ENCODE assay signal across 37 cellular contexts in the genomic region with DNA sequence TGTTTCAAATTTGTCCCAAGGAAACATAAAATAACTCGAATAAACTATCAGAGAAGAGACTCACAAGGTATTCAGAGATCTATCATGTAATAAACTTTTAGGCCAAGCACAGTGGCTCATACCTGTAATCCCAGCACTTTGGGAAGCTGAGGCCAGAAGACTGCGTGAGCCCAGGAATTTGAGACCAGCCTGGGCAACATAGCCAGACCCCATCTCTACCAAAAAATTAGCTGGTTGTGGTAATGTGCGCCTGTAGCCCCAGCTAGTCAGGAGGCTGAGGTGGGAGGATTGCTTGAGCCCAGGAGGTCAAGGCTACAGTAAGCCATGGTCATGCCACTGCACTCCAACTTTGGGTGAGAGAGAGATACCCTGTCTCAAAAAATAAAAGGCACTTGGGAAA.
"Had no signal": no experiment of that assay in that cellular context is flagged by ENCODE, and none has a peak within 500 bp of the region (broad histone marks: within the 10 kb centered on the region; RNA-seq: fewer than 3 reads in every experiment).

No MANE protein-coding gene starts in this region.

- H3K4me3 ChIP-seq: ascending aorta, cardiac muscle cell had no signal

- ATAC-seq: activated CD4-positive, alpha-beta T cell treated with anti-CD3 and anti-CD28 coated beads for 36 hours; activated CD4-positive, CD25-positive, alpha-beta regulatory T cell treated with anti-CD3 and anti-CD28 coated beads, Interleukin-2, amount 50 U/mL, for 24 hours; activated CD8-positive, alpha-beta memory T cell treated with anti-CD3 and anti-CD28 coated beads, Interleukin-2, amount 10 ng/mL, durations not matched to agents 7 days and 5 days; activated CD8-positive, alpha-beta T cell treated with anti-CD3 and anti-CD28 coated beads, Interleukin-2, amount 10 ng/mL, durations not matched to agents 7 days and 5 days; activated naive CD8-positive, alpha-beta T cell treated with anti-CD3 and anti-CD28 coated beads, Interleukin-2, amount 50 U/mL, for 24 hours had no signal

- H3K4me1 Mint-ChIP-seq: activated naive CD4-positive, alpha-beta T cell treated with anti-CD3 and anti-CD28 coated beads, Interleukin-2, amount 50 U/mL, for 24 hours; activated naive CD8-positive, alpha-beta T cell treated with anti-CD3 and anti-CD28 coated beads, Interleukin-2, amount 10 ng/mL, durations not matched to agents 7 days and 5 days; brain had no signal

- DNase-seq: activated CD4-positive, alpha-beta memory T cell treated with anti-CD3 and anti-CD28 coated beads, Interleukin-2, amount 10 ng/mL, durations not matched to agents 7 days and 5 days; activated CD4-positive, alpha-beta T cell treated with anti-CD3 and anti-CD28 coated beads for 1 hour; activated CD4-positive, alpha-beta T cell treated with anti-CD3 and anti-CD28 coated beads for 36 hours; activated CD4-positive, alpha-beta T cell treated with anti-CD3 and anti-CD28 coated beads for 48 hours; activated CD4-positive, alpha-beta T cell treated with anti-CD3 and anti-CD28 coated beads, Interleukin-2, amount 10 ng/mL, durations not matched to agents 7 days and 5 days; activated CD4-positive, alpha-beta T cell treated with anti-CD3 and anti-CD28 coated beads, Interleukin-2, amount 50 U/mL, for 48 hours; activated CD4-positive, CD25-positive, alpha-beta regulatory T cell; activated CD8-positive, alpha-beta memory T cell treated with anti-CD3 and anti-CD28 coated beads for 24 hours; activated CD8-positive, alpha-beta memory T cell treated with anti-CD3 and anti-CD28 coated beads, Interleukin-2, amount 10 ng/mL, durations not matched to agents 7 days and 5 days; activated CD8-positive, alpha-beta memory T cell treated with anti-CD3 and anti-CD28 coated beads, Interleukin-2, amount 50 U/mL, for 48 hours; activated CD8-positive, alpha-beta T cell treated with anti-CD3 and anti-CD28 coated beads, Interleukin-2, amount 10 ng/mL, durations not matched to agents 7 days and 5 days; activated effector memory CD4-positive, alpha-beta T cell treated with Interleukin-2 at 50 U/mL for 16 hours; activated gamma-delta T cell; activated naive CD4-positive, alpha-beta T cell treated with anti-CD3 and anti-CD28 coated beads, Interleukin-2, amount 10 ng/mL, durations not matched to agents 7 days and 5 days; activated naive CD4-positive, alpha-beta T cell treated with Interleukin-2 at 50 U/mL for 16 hours; activated naive CD8-positive, alpha-beta T cell treated with anti-CD3 and anti-CD28 coated beads, Interleukin-2, amount 10 ng/mL, durations not matched to agents 7 days and 5 days; activated naive CD8-positive, alpha-beta T cell treated with anti-CD3 and anti-CD28 coated beads, Interleukin-2, amount 50 U/mL, for 24 hours; activated T-cell treated with anti-CD3 and anti-CD28 coated beads, Interleukin-2, amount 50 U/mL, for 24 hours; activated T-cell treated with anti-CD3 and anti-CD28 coated beads, Interleukin-2, amount 50 U/mL, for 48 hours; amygdala; anterior cingulate cortex; caudate nucleus; cerebellar nuclear complex; T-helper 2 cell; T-helper 9 cell had no signal

- H3K27me3 Mint-ChIP-seq: activated CD4-positive, alpha-beta memory T cell treated with anti-CD3 and anti-CD28 coated beads, Interleukin-2, amount 10 ng/mL, durations not matched to agents 7 days and 5 days; activated CD4-positive, alpha-beta T cell treated with anti-CD3 and anti-CD28 coated beads for 36 hours; activated CD4-positive, alpha-beta T cell treated with anti-CD3 and anti-CD28 coated beads, Interleukin-2, amount 10 ng/mL, durations not matched to agents 7 days and 5 days; activated CD8-positive, alpha-beta memory T cell treated with anti-CD3 and anti-CD28 coated beads, Interleukin-2, amount 10 ng/mL, durations not matched to agents 7 days and 5 days; activated naive CD4-positive, alpha-beta T cell treated with anti-CD3 and anti-CD28 coated beads, Interleukin-2, amount 10 ng/mL, durations not matched to agents 7 days and 5 days; activated naive CD4-positive, alpha-beta T cell treated with anti-CD3 and anti-CD28 coated beads, Interleukin-2, amount 50 U/mL, for 24 hours; activated naive CD8-positive, alpha-beta T cell; activated naive CD8-positive, alpha-beta T cell treated with anti-CD3 and anti-CD28 coated beads, Interleukin-2, amount 50 U/mL, for 24 hours; activated T-cell treated with anti-CD3 and anti-CD28 coated beads, Interleukin-2, amount 50 U/mL, for 24 hours; brain; central memory CD8-positive, alpha-beta T cell had no signal

- H3K27ac ChIP-seq: ascending aorta, cardiac muscle cell, VCaP had no signal

- FAIRE-seq: bronchial epithelial cell had no signal

- H3K4me3 Mint-ChIP-seq: activated CD4-positive, alpha-beta memory T cell treated with anti-CD3 and anti-CD28 coated beads, Interleukin-2, amount 10 ng/mL, durations not matched to agents 7 days and 5 days; activated CD4-positive, alpha-beta T cell treated with anti-CD3 and anti-CD28 coated beads for 36 hours; activated CD4-positive, alpha-beta T cell treated with anti-CD3 and anti-CD28 coated beads, Interleukin-2, amount 10 ng/mL, durations not matched to agents 7 days and 5 days; activated CD8-positive, alpha-beta memory T cell treated with anti-CD3 and anti-CD28 coated beads, Interleukin-2, amount 10 ng/mL, durations not matched to agents 7 days and 5 days; activated CD8-positive, alpha-beta T cell treated with anti-CD3 and anti-CD28 coated beads, Interleukin-2, amount 10 ng/mL, durations not matched to agents 7 days and 5 days; activated naive CD4-positive, alpha-beta T cell treated with anti-CD3 and anti-CD28 coated beads, Interleukin-2, amount 10 ng/mL, durations not matched to agents 7 days and 5 days; activated naive CD4-positive, alpha-beta T cell treated with anti-CD3 and anti-CD28 coated beads, Interleukin-2, amount 50 U/mL, for 24 hours; activated naive CD8-positive, alpha-beta T cell; activated naive CD8-positive, alpha-beta T cell treated with anti-CD3 and anti-CD28 coated beads, Interleukin-2, amount 10 ng/mL, durations not matched to agents 7 days and 5 days; activated naive CD8-positive, alpha-beta T cell treated with anti-CD3 and anti-CD28 coated beads, Interleukin-2, amount 50 U/mL, for 24 hours; activated T-cell treated with anti-CD3 and anti-CD28 coated beads, Interleukin-2, amount 50 U/mL, for 24 hours; brain; central memory CD8-positive, alpha-beta T cell; T-helper 1 cell treated with Interleukin-12 subunit alpha and Interleukin-12 subunit beta and Interleukin-4 antibody, amounts not matched to agents 30 μg/mL and 1 μg/mL, for 36 hours; T-helper 2 cell treated with Interferon-gamma antibody and Interleukin-4, amounts not matched to agents 5 μg/mL and 100 μg/mL, for 36 hours had no signal

- H3K27me3 ChIP-seq: ascending aorta, cardiac muscle cell had no signal

- H3K27ac Mint-ChIP-seq: activated CD4-positive, alpha-beta memory T cell treated with anti-CD3 and anti-CD28 coated beads, Interleukin-2, amount 10 ng/mL, durations not matched to agents 7 days and 5 days; activated CD4-positive, alpha-beta T cell treated with anti-CD3 and anti-CD28 coated beads for 36 hours; activated CD4-positive, alpha-beta T cell treated with anti-CD3 and anti-CD28 coated beads, Interleukin-2, amount 10 ng/mL, durations not matched to agents 7 days and 5 days; activated CD8-positive, alpha-beta memory T cell treated with anti-CD3 and anti-CD28 coated beads, Interleukin-2, amount 10 ng/mL, durations not matched to agents 7 days and 5 days; activated CD8-positive, alpha-beta T cell treated with anti-CD3 and anti-CD28 coated beads, Interleukin-2, amount 10 ng/mL, durations not matched to agents 7 days and 5 days; activated naive CD4-positive, alpha-beta T cell treated with anti-CD3 and anti-CD28 coated beads, Interleukin-2, amount 10 ng/mL, durations not matched to agents 7 days and 5 days; activated naive CD4-positive, alpha-beta T cell treated with anti-CD3 and anti-CD28 coated beads, Interleukin-2, amount 50 U/mL, for 24 hours; activated naive CD8-positive, alpha-beta T cell; activated naive CD8-positive, alpha-beta T cell treated with anti-CD3 and anti-CD28 coated beads, Interleukin-2, amount 10 ng/mL, durations not matched to agents 7 days and 5 days; activated naive CD8-positive, alpha-beta T cell treated with anti-CD3 and anti-CD28 coated beads, Interleukin-2, amount 50 U/mL, for 24 hours; activated T-cell treated with anti-CD3 and anti-CD28 coated beads, Interleukin-2, amount 50 U/mL, for 24 hours; activated T-helper 2 cell treated with anti-CD3 and anti-CD28 coated beads, Interferon-gamma antibody, Interleukin-2, Interleukin-4, amounts not matched to agents 10 μg/mL and 5 μg/mL and 100 μg/mL, durations not matched to agents 14 hours and 24 hours and 36 hours; brain; T-helper 1 cell treated with Interleukin-12 subunit alpha and Interleukin-12 subunit beta and Interleukin-4 antibody, amounts not matched to agents 30 μg/mL and 1 μg/mL, for 36 hours; T-helper 2 cell treated with Interferon-gamma antibody and Interleukin-4, amounts not matched to agents 5 μg/mL and 100 μg/mL, for 36 hours had no signal

- H3K9me3 ChIP-seq: ascending aorta had no signal

- H3K9me3 Mint-ChIP-seq: activated CD4-positive, alpha-beta memory T cell treated with anti-CD3 and anti-CD28 coated beads, Interleukin-2, amount 10 ng/mL, durations not matched to agents 7 days and 5 days; activated CD4-positive, alpha-beta T cell treated with anti-CD3 and anti-CD28 coated beads, Interleukin-2, amount 10 ng/mL, durations not matched to agents 7 days and 5 days; activated naive CD4-positive, alpha-beta T cell treated with anti-CD3 and anti-CD28 coated beads, Interleukin-2, amount 10 ng/mL, durations not matched to agents 7 days and 5 days; activated naive CD4-positive, alpha-beta T cell treated with anti-CD3 and anti-CD28 coated beads, Interleukin-2, amount 50 U/mL, for 24 hours; activated naive CD8-positive, alpha-beta T cell treated with anti-CD3 and anti-CD28 coated beads, Interleukin-2, amount 10 ng/mL, durations not matched to agents 7 days and 5 days; activated naive CD8-positive, alpha-beta T cell treated with anti-CD3 and anti-CD28 coated beads, Interleukin-2, amount 50 U/mL, for 24 hours; activated T-cell treated with anti-CD3 and anti-CD28 coated beads, Interleukin-2, amount 50 U/mL, for 24 hours; activated T-helper 2 cell treated with anti-CD3 and anti-CD28 coated beads, Interferon-gamma antibody, Interleukin-2, Interleukin-4, amounts not matched to agents 10 μg/mL and 5 μg/mL and 100 μg/mL, durations not matched to agents 14 hours and 24 hours and 36 hours; central memory CD8-positive, alpha-beta T cell; T-helper 1 cell treated with Interleukin-12 subunit alpha and Interleukin-12 subunit beta and Interleukin-4 antibody, amounts not matched to agents 30 μg/mL and 1 μg/mL, for 36 hours; T-helper 2 cell treated with Interferon-gamma antibody and Interleukin-4, amounts not matched to agents 5 μg/mL and 100 μg/mL, for 36 hours had no signal

- H3K4me1 ChIP-seq: ascending aorta had no signal

- H3K36me3 ChIP-seq: ascending aorta, cardiac muscle cell had no signal
